In the genomic region with DNA sequence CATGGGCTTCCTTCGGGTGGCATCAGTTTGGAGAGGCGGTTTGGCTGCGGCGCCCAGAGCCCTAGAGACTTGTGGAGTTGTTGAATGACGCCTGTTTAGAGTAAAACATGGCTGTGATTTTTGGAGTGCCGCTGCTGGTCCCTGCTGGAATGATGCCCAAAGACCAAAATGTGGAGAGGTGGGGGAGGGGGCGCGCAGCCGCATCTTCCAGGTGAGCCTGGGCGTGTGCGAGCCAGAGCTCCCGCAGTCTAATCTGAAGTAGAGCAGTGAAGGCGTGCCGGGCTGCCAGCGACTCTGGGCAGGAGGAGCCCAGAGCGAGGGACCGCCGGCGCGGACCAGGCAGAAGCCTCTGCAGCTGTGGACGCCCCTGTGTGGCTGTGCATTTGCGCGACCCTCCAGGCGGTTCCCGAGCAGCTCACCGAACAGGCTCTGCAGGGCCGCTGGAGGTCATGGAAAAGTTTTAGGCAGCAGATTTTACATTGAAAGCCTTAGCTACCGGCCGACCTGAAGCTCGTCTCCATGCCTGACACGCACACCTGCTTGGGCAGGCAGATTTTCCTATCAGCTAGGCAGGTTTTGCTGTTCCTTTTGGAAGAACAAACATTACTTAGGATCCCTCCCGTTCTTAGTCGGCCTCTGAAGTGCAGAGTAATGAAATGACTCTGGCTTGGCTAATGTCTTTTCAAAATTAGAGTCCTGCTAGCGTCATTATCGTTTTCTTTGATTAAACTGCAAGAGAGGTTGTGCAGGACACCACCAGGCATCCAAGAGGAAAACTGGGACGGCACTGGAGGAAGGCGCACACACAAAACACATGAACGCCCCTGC, we compare ENCODE assay signal across 8 cellular contexts.
DNase-seq lines count a peak whose midpoint lies in the region; ATAC-seq, FAIRE-seq and TF ChIP-seq lines count a peak whose summit lies in the region.

No MANE protein-coding gene starts in this region.

- H3K27me3 ChIP-seq in left ventricle myocardium inferior (ENCODE audit: low read depth) = no peaks in the 10 kb centered on the region

- H3K9ac ChIP-seq in SK-N-MC (ENCODE audit: insufficient read length) = no peak overlapping the region

- H3K4me1 Mint-ChIP-seq in progenitor cell of endocrine pancreas (ENCODE audit: low read depth) = peaks cover 33% of the 10 kb centered on the region

- ATAC-seq in HG03139 (IDR thresholded peaks at IDR 0.05; ENCODE audit: unreplicated experiment) = no peak

- TF ChIP-seq CTCF in left ventricle myocardium inferior (IDR thresholded peaks at IDR 0.05; ENCODE audit: borderline replicate concordance) = no peak
- TF ChIP-seq CTCF in progenitor cell of endocrine pancreas (IDR thresholded peaks at IDR 0.05; ENCODE audit: unreplicated experiment) = no peak

- H3K9me3 Mint-ChIP-seq in progenitor cell of endocrine pancreas (ENCODE audit: low read depth) = no peaks in the 10 kb centered on the region

- peaks cover 47% of the 10 kb centered on the region for H3K27me3 Mint-ChIP-seq in progenitor cell of endocrine pancreas

- peak; percentile 48 for DNase-seq in DMS79 treated with DMSO at 0.1 percent for 48 hours (lab: John Stamatoyannopoulos, UW)
- DNase-seq in SK-N-MC (ENCODE audit: low read depth, low spot score) = no peak
- peak; percentile 34 for DNase-seq in left ventricle myocardium inferior
- peak; percentile 24 for DNase-seq in progenitor cell of endocrine pancreas (ENCODE audit: low spot score, unreplicated experiment)
- DNase-seq in HTR-8/SVneo (ENCODE audit: insufficient read length, low spot score) = no peak
- DNase-seq in CD1c-positive myeloid dendritic cell (ENCODE audit: extremely low spot score) = no peak
- no peak for DNase-seq in stimulated activated CD4-positive, alpha-beta T cell treated with anti-CD3 and anti-CD28 coated beads, Interleukin-4, amount 100 ng/mL, for 24 hours

- H3K4me3 ChIP-seq in SK-N-MC (peak overlapping the region; percentile 61; the same call in 1 of the 2 replicates), left ventricle myocardium inferior (peak overlapping the region; percentile 83)

- no peaks in the 10 kb centered on the region for H3K36me3 ChIP-seq in SK-N-MC (ENCODE audit: insufficient read depth, low read length)
- H3K36me3 ChIP-seq in left ventricle myocardium inferior = no peaks in the 10 kb centered on the region

- no peaks in the 10 kb centered on the region for H3K9me3 ChIP-seq in SK-N-MC (ENCODE audit: low read depth, low read length)
- H3K9me3 ChIP-seq in left ventricle myocardium inferior (replicated peaks) = no peaks in the 10 kb centered on the region

- no peak overlapping the region for H3K27ac ChIP-seq in SK-N-MC
- peak overlapping the region; percentile 90 for H3K27ac ChIP-seq in left ventricle myocardium inferior (replicated peaks)

- H3K4me3 Mint-ChIP-seq in progenitor cell of endocrine pancreas (ENCODE audit: low read depth) = peak overlapping the region; percentile 69

- no peaks in the 10 kb centered on the region for H3K36me3 Mint-ChIP-seq in progenitor cell of endocrine pancreas (ENCODE audit: insufficient read depth)

- H3K4me1 ChIP-seq in left ventricle myocardium inferior = peaks cover 78% of the 10 kb centered on the region

- no peak for FAIRE-seq in HTR-8/SVneo (lab: Jason Lieb, UNC)

- H3K27ac Mint-ChIP-seq in progenitor cell of endocrine pancreas = peak overlapping the region; percentile 11

- intact Hi-C loops in left ventricle myocardium inferior (cut with micrococcal nuclease) = no loop called here

Comparison
In these comparisons a context has a peak if more than half of its experiments do, and no peak if none do; other contexts are left out.
1. DNase-seq: peak in DMS79 treated with DMSO at 0.1 percent for 48 hours (single experiment), left ventricle myocardium inferior (single experiment) and progenitor cell of endocrine pancreas (single experiment); none in SK-N-MC (single experiment), HTR-8/SVneo (single experiment), CD1c-positive myeloid dendritic cell (single experiment) and stimulated activated CD4-positive, alpha-beta T cell treated with anti-CD3 and anti-CD28 coated beads, Interleukin-4, amount 100 ng/mL, for 24 hours (single experiment).